8 cellular contexts compared by ENCODE assay signal in genomic region chr1:203006948-203007871, GRCh38. TPM values are rescaled to one million over a fixed set of nuclear protein-coding genes. Genes with fewer than 3 reads are reported as not detected.
DNase-seq lines count a peak whose midpoint lies in the region; ATAC-seq and TF ChIP-seq lines count a peak whose summit lies in the region.

A gene with protein sequence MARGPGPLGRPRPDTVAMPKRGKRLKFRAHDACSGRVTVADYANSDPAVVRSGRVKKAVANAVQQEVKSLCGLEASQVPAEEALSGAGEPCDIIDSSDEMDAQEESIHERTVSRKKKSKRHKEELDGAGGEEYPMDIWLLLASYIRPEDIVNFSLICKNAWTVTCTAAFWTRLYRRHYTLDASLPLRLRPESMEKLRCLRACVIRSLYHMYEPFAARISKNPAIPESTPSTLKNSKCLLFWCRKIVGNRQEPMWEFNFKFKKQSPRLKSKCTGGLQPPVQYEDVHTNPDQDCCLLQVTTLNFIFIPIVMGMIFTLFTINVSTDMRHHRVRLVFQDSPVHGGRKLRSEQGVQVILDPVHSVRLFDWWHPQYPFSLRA (plus strand): TSS chr1:203007374. CDS start chr1:203007466, 92 bp downstream.

- H3K9me3 ChIP-seq in SK-N-MC (ENCODE audit: low read depth, low read length): no peaks in the 10 kb centered on the region
- H3K9me3 ChIP-seq in gastroesophageal sphincter: no peaks in the 10 kb centered on the region
- no peaks in the 10 kb centered on the region for H3K9me3 ChIP-seq in neutrophil

- CTCF ChIA-PET in activated naive CD4-positive, alpha-beta T cell treated with anti-CD3 and anti-CD28 coated beads, Interleukin-2, amount 10 ng/mL, durations not matched to agents 7 days and 5 days (lab: Charles Lee): interaction anchor here (0.6 to 2.0 kb wide), 7 partner anchors 14 to 872 kb away, joined by 3 to 5 read pairs (median 3); no protein-coding TSS in a partner anchor

- H3K36me3 ChIP-seq in SK-N-MC (ENCODE audit: insufficient read depth, low read length): peaks cover 32% of the 10 kb centered on the region
- H3K36me3 ChIP-seq in gastroesophageal sphincter: peaks cover 0 to 34% of the 10 kb centered on the region in 2 donors
- H3K36me3 ChIP-seq in neutrophil: peaks cover 28% of the 10 kb centered on the region

- no peaks in the 10 kb centered on the region for H3K27me3 ChIP-seq in gastroesophageal sphincter
- H3K27me3 ChIP-seq in neutrophil: no peaks in the 10 kb centered on the region

- peaks cover 4% of the 10 kb centered on the region for H3K27me3 Mint-ChIP-seq in activated naive CD4-positive, alpha-beta T cell treated with anti-CD3 and anti-CD28 coated beads, Interleukin-2, amount 10 ng/mL, durations not matched to agents 7 days and 5 days

- TF ChIP-seq POLR2A in NB4 (IDR thresholded peaks at IDR 0.05; ENCODE audit: extremely low read depth, insufficient read length) (peak; percentile 98), gastroesophageal sphincter (IDR thresholded peaks at IDR 0.05) (peak; percentile 86)

- peak within 1 kb of the TSS; percentile 82 for H3K9ac ChIP-seq in SK-N-MC (ENCODE audit: insufficient read length)

- peaks cover 6 to 37% (median 13%) of the 10 kb centered on the region in 3 donors for H3K4me1 ChIP-seq in gastroesophageal sphincter
- peaks cover 18 to 25% of the 10 kb centered on the region in 2 experiments for H3K4me1 ChIP-seq in neutrophil (ENCODE audit: control insufficient read depth in 1 of 2, insufficient read depth in 1 of 2, low read depth in 1 of 2, low read length in 1 of 2)

- TF ChIP-seq EP300 in gastroesophageal sphincter (IDR thresholded peaks at IDR 0.05): no peak

- peaks cover 32% of the 10 kb centered on the region for H3K4me1 Mint-ChIP-seq in activated naive CD4-positive, alpha-beta T cell treated with anti-CD3 and anti-CD28 coated beads, Interleukin-2, amount 10 ng/mL, durations not matched to agents 7 days and 5 days

- H3K4me3 ChIP-seq in HFF-Myc (replicated peaks; ENCODE audit: low read depth, low read length): peak within 1 kb of the TSS; percentile 92
- H3K4me3 ChIP-seq in NB4 (ENCODE audit: low read depth, low read length): peak within 1 kb of the TSS; percentile 99
- peak within 1 kb of the TSS; percentile 85 for H3K4me3 ChIP-seq in SK-N-MC
- H3K4me3 ChIP-seq in gastroesophageal sphincter: peak within 1 kb of the TSS; percentile 64 to 79
- H3K4me3 ChIP-seq in neutrophil (ENCODE audit: low read depth in 1 of 2, low read length in 1 of 2): peak within 1 kb of the TSS; percentile 75 to 99

- peak; percentile 98 for ATAC-seq in gastroesophageal sphincter

- H3K9me3 Mint-ChIP-seq in activated naive CD4-positive, alpha-beta T cell treated with anti-CD3 and anti-CD28 coated beads, Interleukin-2, amount 10 ng/mL, durations not matched to agents 7 days and 5 days: no peaks in the 10 kb centered on the region

- DNase-seq in GM03348 (ENCODE audit: low spot score): peak; percentile 97
- DNase-seq in HFF-Myc (ENCODE audit: extremely low read depth, low read depth): peak; percentile 96
- DNase-seq in NB4 (ENCODE audit: low read depth): peak; percentile 98
- peak; percentile 70 for DNase-seq in SK-N-MC (ENCODE audit: low read depth, low spot score)
- DNase-seq in activated naive CD4-positive, alpha-beta T cell treated with anti-CD3 and anti-CD28 coated beads, Interleukin-2, amount 10 ng/mL, durations not matched to agents 7 days and 5 days: peak; percentile 98
- peak; percentile 52 to 95 (median 91) for DNase-seq in substantia nigra (lab: John Stamatoyannopoulos, UW)

- H3K36me3 Mint-ChIP-seq in activated naive CD4-positive, alpha-beta T cell treated with anti-CD3 and anti-CD28 coated beads, Interleukin-2, amount 10 ng/mL, durations not matched to agents 7 days and 5 days: peaks cover 14% of the 10 kb centered on the region

- 0 out of 2 replicates have a peak within 1 kb of the TSS, but pooled peaks have one; percentile 19 for H3K27ac ChIP-seq in SK-N-MC
- H3K27ac ChIP-seq in gastroesophageal sphincter: peak within 1 kb of the TSS; percentile 66 to 96 (median 90)
- peak within 1 kb of the TSS; percentile 94 for H3K27ac ChIP-seq in neutrophil
- peak within 1 kb of the TSS; percentile 91 for H3K27ac ChIP-seq in substantia nigra (ENCODE audit: low read depth, low read length, poor library complexity, severe bottlenecking)

- H3K4me3 Mint-ChIP-seq in activated naive CD4-positive, alpha-beta T cell treated with anti-CD3 and anti-CD28 coated beads, Interleukin-2, amount 10 ng/mL, durations not matched to agents 7 days and 5 days: peak within 1 kb of the TSS; percentile 97

- TF ChIP-seq CTCF in HFF-Myc (IDR thresholded peaks at IDR 0.05; ENCODE audit: low read depth, low read length, missing control alignments) (no peak), NB4 (IDR thresholded peaks at IDR 0.05; ENCODE audit: low read depth, low read length) (no peak), gastroesophageal sphincter (IDR thresholded peaks at IDR 0.05) (no peak), neutrophil (IDR thresholded peaks at IDR 0.05) (no peak)

- 0% methylated on average over 5 to 25 of the region's 78 CpGs for WGBS in gastroesophageal sphincter (ENCODE audit: low coverage in 1 of 2), 2 donors

- H3K27ac Mint-ChIP-seq in activated naive CD4-positive, alpha-beta T cell treated with anti-CD3 and anti-CD28 coated beads, Interleukin-2, amount 10 ng/mL, durations not matched to agents 7 days and 5 days: peak within 1 kb of the TSS; percentile 97

RNA-seq across cellular contexts. Expression of the gene that starts here (rescaled TPM):
- total RNA-seq in gastroesophageal sphincter: 100 to 1,000 TPM in 1 of 4 donors, 10 to 100 TPM in 3; 79.3 to 119 (median 90.0) TPM

Comparison
In these comparisons a context has a peak if more than half of its experiments do, and no peak if none do; other contexts are left out.
1. Peak in every context shown above with its lines: DNase-seq, ATAC-seq, H3K4me3 ChIP-seq and H3K27ac ChIP-seq.
2. H3K27ac ChIP-seq: peak in every context shown above with its lines; median percentile 94 in neutrophil; 91 in substantia nigra; 90 in gastroesophageal sphincter; 19 in SK-N-MC.